ENCODE assay signal across 25 cellular contexts in genomic region chr2:110221938-110222337, GRCh38. TPM values are rescaled to one million over a fixed set of nuclear protein-coding genes. Genes with fewer than 3 reads are reported as not detected.
DNase-seq lines count a peak whose midpoint lies in the region; FAIRE-seq and TF ChIP-seq lines count a peak whose summit lies in the region.
"Had no signal": no experiment of that assay in that cellular context is flagged by ENCODE, and none has a peak within 500 bp of the region (broad histone marks: within the 10 kb centered on the region; RNA-seq: fewer than 3 reads in every experiment).

No MANE protein-coding gene starts in this region.

- intact Hi-C loops in PC-9 (cut with micrococcal nuclease; ENCODE audit: unreplicated experiment), result no loop called here

- FAIRE-seq in urothelium cell line (lab: Jason Lieb, UNC), result peak; percentile 52
- FAIRE-seq: A549, D721Med, GM12878, GM19239, H54 had no signal

- H3K4me1 ChIP-seq in HEK293 (ENCODE audit: control insufficient read depth, insufficient read depth, low read length) (no peaks in the 10 kb centered on the region), PC-9 (replicated peaks; ENCODE audit: insufficient read depth) (no peaks in the 10 kb centered on the region)
- H3K4me1 ChIP-seq: A549; BE2C; BLaER1 treated with 17β-estradiol and CSF1 and Interleukin-3, amounts not matched to agents 10 nM and 100 nM; HAP-1 had no signal

- TF ChIP-seq CTCF in HEK293 (tag by site-specific recombination; IDR thresholded peaks at IDR 0.05) (no peak), WERI-Rb-1 (IDR thresholded peaks at IDR 0.05; ENCODE audit: low read depth, low read length) (no peak), PC-9 (conservative IDR thresholded peaks at IDR 0.05) (no peak)

- DNase-seq in NCI-H146 (lab: John Stamatoyannopoulos, UW) (peak; percentile 12), NCI-H146 treated with DMSO at 0.1 percent for 48 hours (lab: John Stamatoyannopoulos, UW; ENCODE audit: unreplicated experiment) (no peak), NCI-H69 (lab: John Stamatoyannopoulos, UW) (peak; percentile 27), urothelium cell line (ENCODE audit: low spot score) (no peak), WERI-Rb-1 (no peak), PC-9 (no peak)
- DNase-seq: 8988T; ACHN; AML-193; BE2C; CD4-positive, alpha-beta T cell; CD8-positive, alpha-beta memory T cell; DMS 273 treated with DMSO at 0.1 percent for 48 hours; DMS79; EL; GDM1; GM23248 had no signal

- H3K27me3 ChIP-seq in WERI-Rb-1 (ENCODE audit: insufficient read depth, low read depth, severe bottlenecking), result peaks cover 58% of the 10 kb centered on the region
- peaks cover 9% of the 10 kb centered on the region; the same call in 1 of the 2 replicates for H3K27me3 ChIP-seq in PC-9 (ENCODE audit: insufficient read depth, low read depth)
- H3K27me3 ChIP-seq: BE2C; BLaER1 treated with 17β-estradiol and CSF1 and Interleukin-3, amounts not matched to agents 10 nM and 100 nM had no signal

- no peaks in the 10 kb centered on the region for H4K20me1 ChIP-seq in PC-9 (ENCODE audit: insufficient read depth)
- H4K20me1 ChIP-seq: BLaER1 treated with 17β-estradiol and CSF1 and Interleukin-3, amounts not matched to agents 10 nM and 100 nM had no signal

- no peak overlapping the region for H2AFZ ChIP-seq in PC-9
- H2AFZ ChIP-seq: GM23248 had no signal

- H3K4me3 ChIP-seq in HEK293 (ENCODE audit: low read depth, low read length), result no peak overlapping the region
- no peak overlapping the region for H3K4me3 ChIP-seq in WERI-Rb-1 (ENCODE audit: low read depth, low read length)
- no peak overlapping the region for H3K4me3 ChIP-seq in PC-9
- H3K4me3 ChIP-seq: A549; BLaER1 treated with 17β-estradiol and CSF1 and Interleukin-3, amounts not matched to agents 10 nM and 100 nM; GM12878; GM23248; HAP-1 had no signal

- H3F3A ChIP-seq in PC-9 (ENCODE audit: insufficient read depth, low read depth), result no peaks in the 10 kb centered on the region

- H3K9me2 ChIP-seq in PC-9 (ENCODE audit: insufficient read depth), result no peaks in the 10 kb centered on the region

- CTCF ChIA-PET in HEK293 (lab: Yijun Ruan, JAX), result no interaction called here
- CTCF ChIA-PET in PC-9 (lab: Charles Lee), result no interaction called here

- H3K9me3 ChIP-seq in HEK293 (ENCODE audit: control insufficient read depth, insufficient read depth, low read depth, low read length) (no peaks in the 10 kb centered on the region), WERI-Rb-1 (ENCODE audit: severe bottlenecking) (no peaks in the 10 kb centered on the region), PC-9 (ENCODE audit: insufficient read depth, low read depth) (no peaks in the 10 kb centered on the region)
- H3K9me3 ChIP-seq: A549; BE2C; BLaER1 treated with 17β-estradiol and CSF1 and Interleukin-3, amounts not matched to agents 10 nM and 100 nM; HAP-1 had no signal

- no peaks in the 10 kb centered on the region for H3K79me2 ChIP-seq in PC-9 (ENCODE audit: low read depth)

- no peak overlapping the region for H3K27ac ChIP-seq in HEK293 (ENCODE audit: extremely low read depth, low read depth, low read length)
- no peak overlapping the region for H3K27ac ChIP-seq in WERI-Rb-1
- H3K27ac ChIP-seq in PC-9, result no peak overlapping the region
- H3K27ac ChIP-seq: A549; BLaER1 treated with 17β-estradiol and CSF1 and Interleukin-3, amounts not matched to agents 10 nM and 100 nM; GM23248 had no signal

- POLR2A ChIA-PET in HEK293 (lab: Yijun Ruan, JAX) (no interaction called here), PC-9 (lab: Charles Lee; ENCODE audit: unreplicated experiment) (no interaction called here)

- H3K36me3 ChIP-seq in HEK293 (ENCODE audit: control insufficient read depth in 2 of 2, insufficient read depth in 1 of 2, low read length in 2 of 2) (no peaks in the 10 kb centered on the region), WERI-Rb-1 (no peaks in the 10 kb centered on the region), PC-9 (ENCODE audit: low read depth) (no peaks in the 10 kb centered on the region)
- H3K36me3 ChIP-seq: BE2C; BLaER1 treated with 17β-estradiol and CSF1 and Interleukin-3, amounts not matched to agents 10 nM and 100 nM; HAP-1 had no signal

- no TSS peak for BruUV-seq in PC-9 (replicated peaks; lab: Mats Ljungman, UMichigan)

- H3K4me2 ChIP-seq in PC-9, result no peak overlapping the region
- H3K4me2 ChIP-seq: A549; BLaER1 treated with 17β-estradiol and CSF1 and Interleukin-3, amounts not matched to agents 10 nM and 100 nM had no signal

TF ChIP-seq in HEK293, 187 proteins besides CTCF, POLR2A, EP300 and RAD21:
- TF ChIP-seq ZIC2 (tag by site-specific recombination; IDR thresholded peaks at IDR 0.05), result peak; percentile 57
- no peak for TF ChIP-seq ZNF221 (tag by site-specific recombination; IDR thresholded peaks at IDR 0.05; ENCODE audit: borderline replicate concordance)
- TF ChIP-seq OSR2 (tag by site-specific recombination; IDR thresholded peaks at IDR 0.05), result no peak
- no peak for TF ChIP-seq ZNF398 (tag by site-specific recombination; IDR thresholded peaks at IDR 0.05)
- peak; percentile 62; the same call in 1 of the 2 replicates for TF ChIP-seq SCRT2 (tag by site-specific recombination; IDR thresholded peaks at IDR 0.05)
- no peak for TF ChIP-seq ZNF2 (tag by site-specific recombination; IDR thresholded peaks at IDR 0.05)

RNA-seq across cellular contexts. Expression of gene MTLN, which starts 9.6 kb away (rescaled TPM):
- total RNA-seq in PC-9 (2021), result 36.4 and 53.8 TPM in 2 replicates

RNA-seq across cellular contexts. Expression of gene NPHP1, which starts 17.1 kb away (rescaled TPM):
- 12.2 and 13.7 TPM in 2 replicates for total RNA-seq in PC-9 (2021)

Comparison
In these comparisons a context has a peak if more than half of its experiments do, and no peak if none do; other contexts are left out.
1. DNase-seq: peak in NCI-H146 (single experiment) and NCI-H69 (single experiment); none in NCI-H146 treated with DMSO at 0.1 percent for 48 hours (single experiment), urothelium cell line (single experiment), WERI-Rb-1 (single experiment) and PC-9 (0 of 2).